In the genomic region with DNA sequence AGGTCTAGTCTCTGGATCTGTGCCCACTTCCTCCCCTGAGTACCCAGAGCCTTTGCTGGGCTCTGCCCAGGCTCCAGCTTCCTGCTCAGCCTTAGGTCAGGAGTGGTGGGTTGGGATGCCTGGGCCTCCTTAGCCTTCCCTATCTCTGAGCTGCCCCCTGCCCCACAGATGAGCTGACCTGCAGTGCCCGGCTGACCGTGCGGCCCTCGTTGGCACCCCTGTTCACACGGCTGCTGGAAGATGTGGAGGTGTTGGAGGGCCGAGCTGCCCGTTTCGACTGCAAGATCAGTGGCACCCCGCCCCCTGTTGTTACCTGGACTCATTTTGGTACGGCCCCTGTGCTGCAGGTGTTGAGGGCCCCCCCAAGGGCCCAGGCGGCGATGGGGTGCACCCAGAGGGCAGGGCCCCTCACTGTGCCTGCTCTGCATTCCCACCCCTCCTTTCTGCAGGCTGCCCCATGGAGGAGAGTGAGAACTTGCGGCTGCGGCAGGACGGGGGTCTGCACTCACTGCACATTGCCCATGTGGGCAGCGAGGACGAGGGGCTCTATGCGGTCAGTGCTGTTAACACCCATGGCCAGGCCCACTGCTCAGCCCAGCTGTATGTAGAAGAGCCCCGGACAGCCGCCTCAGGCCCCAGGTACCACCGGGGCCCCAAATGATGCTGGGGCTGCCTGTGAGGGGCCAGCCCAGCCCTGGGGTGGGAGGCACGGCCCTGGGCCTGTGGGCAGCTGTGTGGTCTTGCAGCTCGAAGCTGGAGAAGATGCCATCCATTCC, we compare ENCODE assay signal across 30 cellular contexts. TPM values are rescaled to one million over a fixed set of nuclear protein-coding genes. Genes with fewer than 3 reads are reported as not detected.
DNase-seq lines count a peak whose midpoint lies in the region; ATAC-seq and TF ChIP-seq lines count a peak whose summit lies in the region.
"Had no signal": no experiment of that assay in that cellular context is flagged by ENCODE, and none has a peak within 500 bp of the region (broad histone marks: within the 10 kb centered on the region; RNA-seq: fewer than 3 reads in every experiment).

No MANE protein-coding gene starts in this region.

- peak overlapping the region; percentile 53 for H3K4ac ChIP-seq in neuronal stem cell (ENCODE audit: low read length)

- WGBS in mammary epithelial cell (ENCODE audit: low coverage, missing lambda C conversion rate): 98% methylated on average over 13 of the region's 23 CpGs
- no CpG with 5 or more reads among the region's 23 CpGs for WGBS in gastroesophageal sphincter (ENCODE audit: low coverage in 1 of 2), 2 donors
- WGBS in neuronal stem cell (ENCODE audit: extremely low coverage in 2 of 2, insufficient read length in 2 of 2, insufficient replicate concordance in 1 of 2), 2 donors: no CpG with 5 or more reads among the region's 23 CpGs

- intact Hi-C loops in mammary epithelial cell (cut with micrococcal nuclease): no loop called here
- intact Hi-C loops in breast epithelium (cut with DNase I; ENCODE audit: low total_unique reads): no loop called here

- ATAC-seq in gastroesophageal sphincter: no peak
- ATAC-seq in GM21526 (IDR thresholded peaks at IDR 0.05; ENCODE audit: low FRiP score, unreplicated experiment): no peak
- ATAC-seq: activated CD4-positive, CD25-positive, alpha-beta regulatory T cell treated with anti-CD3 and anti-CD28 coated beads, Interleukin-2, amount 50 U/mL, for 24 hours; sciatic nerve; upper lobe of right lung had no signal

- H3K79me2 ChIP-seq in mammary epithelial cell (ENCODE audit: insufficient read depth, low read length): no peaks in the 10 kb centered on the region

- H4K91ac ChIP-seq in neuronal stem cell (ENCODE audit: low read depth, low read length, poor library complexity): no peak overlapping the region

- CTCF ChIA-PET in mammary epithelial cell (lab: Charles Lee; ENCODE audit: low non-redundant PET): no interaction called here

- no peak for DNase-seq in mammary epithelial cell
- no peak for DNase-seq in breast epithelium (ENCODE audit: low spot score in 2 of 2)
- DNase-seq in neuronal stem cell (ENCODE audit: low spot score): no peak
- no peak for DNase-seq in COR-L47 (lab: John Stamatoyannopoulos, UW)
- no peak for DNase-seq in stimulated activated CD4-positive, alpha-beta T cell treated with anti-CD3 and anti-CD28 coated beads, Interleukin-4, amount 100 ng/mL, for 4 hours
- no peak for DNase-seq in RPMI8226
- DNase-seq: activated CD4-positive, alpha-beta memory T cell treated with anti-CD3 and anti-CD28 coated beads for 36 hours; activated CD8-positive, alpha-beta memory T cell treated with anti-CD3 and anti-CD28 coated beads, Interleukin-2, amount 50 U/mL, for 48 hours; activated naive CD4-positive, alpha-beta T cell treated with anti-CD3 and anti-CD28 coated beads for 36 hours; CD4-positive, CD25-positive, alpha-beta regulatory T cell; DND-41; effector CD8-positive, alpha-beta T cell; immature natural killer cell; KBM-7; NCI-H1092 treated with DMSO at 0.1 percent for 48 hours; NCI-H187 treated with DMSO at 0.1 percent for 48 hours; NCI-H2171 treated with DMSO at 0.1 percent for 48 hours; NCI-H524; stimulated activated CD4-positive, alpha-beta T cell treated with anti-CD3 and anti-CD28 coated beads, Interleukin-4, amount 100 ng/mL, for 24 hours; T-helper 2 cell; upper lobe of right lung had no signal

- no peak overlapping the region for H3K14ac ChIP-seq in neuronal stem cell (ENCODE audit: low read length)

- H3K9me3 ChIP-seq in mammary epithelial cell (replicated peaks; ENCODE audit: insufficient read depth, low read length): no peaks in the 10 kb centered on the region
- H3K9me3 ChIP-seq in breast epithelium: no peaks in the 10 kb centered on the region
- H3K9me3 ChIP-seq in gastroesophageal sphincter: no peaks in the 10 kb centered on the region
- no peaks in the 10 kb centered on the region for H3K9me3 ChIP-seq in neuronal stem cell (replicated peaks in 1 of 2; ENCODE audit: control insufficient read depth in 2 of 2, insufficient read depth in 1 of 2, low read depth in 1 of 2, low read length in 2 of 2)
- H3K9me3 ChIP-seq: upper lobe of right lung had no signal

- peaks cover 5% of the 10 kb centered on the region for H3K79me1 ChIP-seq in neuronal stem cell (ENCODE audit: low read depth, low read length)

- H2AK5ac ChIP-seq in neuronal stem cell (ENCODE audit: low read depth, low read length): no peak overlapping the region

- BruUV-seq in mammary epithelial cell (replicated peaks; lab: Mats Ljungman, UMichigan): no TSS peak

- H3K9ac ChIP-seq in mammary epithelial cell (ENCODE audit: insufficient read depth, low read length) (no peak overlapping the region), neuronal stem cell (ENCODE audit: low read depth, low read length, poor library complexity) (no peak overlapping the region)
- H3K9ac ChIP-seq: GM23248 had no signal

- H3K23ac ChIP-seq in neuronal stem cell (ENCODE audit: low read depth, low read length, poor library complexity): peak overlapping the region; percentile 83

- dilution Hi-C loops in mammary epithelial cell (cut with HindIII; ENCODE audit: low sequenced_read_pairs): no loop called here

- TF ChIP-seq CTCF in mammary epithelial cell (conservative IDR thresholded peaks at IDR 0.05 in 1 of 2, IDR thresholded peaks at IDR 0.05 in 1 of 2; ENCODE audit: extremely low read depth in 1 of 2, insufficient read depth in 1 of 2, low read depth in 1 of 2, low read length in 2 of 2) (no peak), breast epithelium (IDR thresholded peaks at IDR 0.05) (no peak), gastroesophageal sphincter (IDR thresholded peaks at IDR 0.05) (no peak)

- H3K27me3 ChIP-seq in mammary epithelial cell (ENCODE audit: insufficient read depth, low read length): no peaks in the 10 kb centered on the region
- no peaks in the 10 kb centered on the region for H3K27me3 ChIP-seq in breast epithelium
- H3K27me3 ChIP-seq in gastroesophageal sphincter: no peaks in the 10 kb centered on the region
- no peaks in the 10 kb centered on the region for H3K27me3 ChIP-seq in neuronal stem cell (ENCODE audit: control insufficient read depth in 3 of 3, insufficient read depth in 3 of 3, low read depth in 1 of 3, low read length in 3 of 3)

- H2AFZ ChIP-seq in mammary epithelial cell (ENCODE audit: low read depth, low read length) (no peak overlapping the region), neuronal stem cell (ENCODE audit: low read length) (no peak overlapping the region)
- H2AFZ ChIP-seq: GM23248 had no signal

- no peak overlapping the region for H2BK15ac ChIP-seq in neuronal stem cell (ENCODE audit: low read length)

- in situ Hi-C loops in mammary epithelial cell (cut with MboI; ENCODE audit: low sequenced_read_pairs in 2 of 2): no loop called here

- TF ChIP-seq EP300 in gastroesophageal sphincter (IDR thresholded peaks at IDR 0.05): no peak

- H3K4me2 ChIP-seq in mammary epithelial cell (ENCODE audit: insufficient read depth, low read depth, low read length) (peak overlapping the region; percentile 24), neuronal stem cell (ENCODE audit: insufficient read depth, low read length, poor library complexity, severe bottlenecking) (no peak overlapping the region)

- H3K4me1 ChIP-seq in mammary epithelial cell (ENCODE audit: insufficient read depth, low read length): peaks cover 41% of the 10 kb centered on the region
- H3K4me1 ChIP-seq in breast epithelium: no peaks in the 10 kb centered on the region
- H3K4me1 ChIP-seq in gastroesophageal sphincter: peaks cover 4 to 81% (median 9%) of the 10 kb centered on the region in 3 donors
- peaks cover 0 to 2% of the 10 kb centered on the region in 2 donors for H3K4me1 ChIP-seq in neuronal stem cell (ENCODE audit: control insufficient read depth in 2 of 2, insufficient read depth in 1 of 2, low read depth in 1 of 2, low read length in 2 of 2)
- H3K4me1 ChIP-seq: upper lobe of right lung had no signal

- no peaks in the 10 kb centered on the region for H4K20me1 ChIP-seq in mammary epithelial cell (ENCODE audit: insufficient read depth, low read length)

- H3K18ac ChIP-seq in neuronal stem cell (ENCODE audit: low read length): peak overlapping the region; percentile 17

- H2BK120ac ChIP-seq in neuronal stem cell (ENCODE audit: low read depth, low read length): no peak overlapping the region

- no peak for TF ChIP-seq POLR2A in breast epithelium (IDR thresholded peaks at IDR 0.05)
- no peak for TF ChIP-seq POLR2A in gastroesophageal sphincter (IDR thresholded peaks at IDR 0.05)

- H3K36me3 ChIP-seq in mammary epithelial cell (ENCODE audit: insufficient read depth, low read length): peaks cover 3% of the 10 kb centered on the region
- no peaks in the 10 kb centered on the region for H3K36me3 ChIP-seq in breast epithelium
- H3K36me3 ChIP-seq in gastroesophageal sphincter: peaks cover 0 to 90% of the 10 kb centered on the region in 2 donors
- no peaks in the 10 kb centered on the region for H3K36me3 ChIP-seq in neuronal stem cell (replicated peaks in 1 of 2; ENCODE audit: control insufficient read depth in 2 of 2, insufficient read depth in 2 of 2, low read length in 2 of 2)
- H3K36me3 ChIP-seq: upper lobe of right lung had no signal

- H2BK12ac ChIP-seq in neuronal stem cell (ENCODE audit: low read length): no peak overlapping the region

- no peak overlapping the region for H2BK5ac ChIP-seq in neuronal stem cell (ENCODE audit: low read length)

- H3K27ac ChIP-seq in mammary epithelial cell (ENCODE audit: insufficient read depth, low read depth, low read length): no peak overlapping the region
- peak overlapping the region in 1 of 2 donors; percentile 22 for H3K27ac ChIP-seq in breast epithelium
- peak overlapping the region; percentile 14 to 97 (median 87) for H3K27ac ChIP-seq in gastroesophageal sphincter
- H3K27ac ChIP-seq in neuronal stem cell (replicated peaks; ENCODE audit: low read length): no peak overlapping the region
- H3K27ac ChIP-seq: GM23248, upper lobe of right lung had no signal

- H3K4me3 ChIP-seq in mammary epithelial cell (replicated peaks in 1 of 3; ENCODE audit: insufficient read depth in 1 of 3, low read depth in 2 of 3, low read length in 3 of 3) (no peak overlapping the region), breast epithelium (no peak overlapping the region), gastroesophageal sphincter (no peak overlapping the region), neuronal stem cell (ENCODE audit: low read length in 2 of 2) (no peak overlapping the region)
- H3K4me3 ChIP-seq: GM23248, upper lobe of right lung had no signal

- no peak overlapping the region for H4K8ac ChIP-seq in neuronal stem cell (ENCODE audit: low read depth, low read length)

RNA-seq across cellular contexts. Expression of a gene that starts 30.1 kb away (rescaled TPM):
- total RNA-seq in mammary epithelial cell: 10 to 100 TPM; 37.8 to 50.1 TPM
- 69.6 TPM for polyA plus RNA-seq in mammary epithelial cell
- 90.8 TPM for polyA minus RNA-seq in mammary epithelial cell
- 10 to 100 TPM; 15.7 to 33.4 (median 29.7) TPM for total RNA-seq in breast epithelium
- 10 to 100 TPM; 11.3 to 26.4 (median 14.2) TPM for total RNA-seq in gastroesophageal sphincter
- 11.1 TPM for polyA plus RNA-seq in neuronal stem cell (2013, experiment 1 of 2)
- 10.9 TPM for polyA plus RNA-seq in neuronal stem cell (2013, experiment 2 of 2)

RNA-seq across cellular contexts. Expression of a gene that starts 34.0 kb away (rescaled TPM):
- 10 to 100 TPM; 47.2 to 77.6 TPM for total RNA-seq in mammary epithelial cell
- 33.4 TPM for polyA plus RNA-seq in mammary epithelial cell
- polyA minus RNA-seq in mammary epithelial cell: 34.6 TPM
- 10 to 100 TPM in 2 of 3 donors, under 1 TPM in 1; 0.32 to 36.6 (median 21.0) TPM for total RNA-seq in breast epithelium
- total RNA-seq in gastroesophageal sphincter: 100 to 1,000 TPM in 3 of 4 donors, 10 to 100 TPM in 1; 90.2 to 307 (median 214) TPM
- polyA plus RNA-seq in neuronal stem cell (2013, experiment 1 of 2): 24.0 TPM
- 23.9 TPM for polyA plus RNA-seq in neuronal stem cell (2013, experiment 2 of 2)
- polyA plus RNA-seq: immature natural killer cell had no signal

RNA-seq across cellular contexts. Expression of a gene that starts 45.7 kb away (rescaled TPM):
- under 1 TPM; 0.16 to 0.17 TPM for total RNA-seq in mammary epithelial cell
- 0.05 TPM for polyA plus RNA-seq in mammary epithelial cell
- not detected for polyA minus RNA-seq in mammary epithelial cell
- total RNA-seq in breast epithelium: under 1 TPM in 1 of 3 donors, not detected in 2; 0.44 TPM
- under 1 TPM in 1 of 4 donors, not detected in 3; 0.16 TPM for total RNA-seq in gastroesophageal sphincter
- 0.14 TPM for polyA plus RNA-seq in neuronal stem cell (2013, experiment 1 of 2)
- 0.15 TPM for polyA plus RNA-seq in neuronal stem cell (2013, experiment 2 of 2)
- total RNA-seq: activated naive CD4-positive, alpha-beta T cell treated with anti-CD3 and anti-CD28 coated beads for 36 hours; mesenteric fat pad; subcutaneous adipose tissue had no signal
- polyA plus RNA-seq: CD4-positive, CD25-positive, alpha-beta regulatory T cell; GM23248; immature natural killer cell had no signal

RNA-seq across cellular contexts. Expression of a gene that starts 50.4 kb away (rescaled TPM):
- total RNA-seq in mammary epithelial cell (under 1 TPM in 1 of 2 donors, not detected in 1; 0.33 TPM), breast epithelium (10 to 100 TPM; 17.1 to 29.6 (median 29.5) TPM), gastroesophageal sphincter (over 10,000 TPM; 10,852 to 31,720 (median 15,007) TPM)
- polyA plus RNA-seq in mammary epithelial cell: 0.07 TPM
- not detected for polyA minus RNA-seq in mammary epithelial cell
- 0.24 TPM for polyA plus RNA-seq in neuronal stem cell (2013, experiment 1 of 2)
- 0.39 TPM for polyA plus RNA-seq in neuronal stem cell (2013, experiment 2 of 2)
- total RNA-seq: activated CD4-positive, alpha-beta memory T cell treated with anti-CD3 and anti-CD28 coated beads for 36 hours; activated naive CD4-positive, alpha-beta T cell treated with anti-CD3 and anti-CD28 coated beads for 36 hours; activated T-helper 1 cell treated with anti-CD3 and anti-CD28 coated beads, Interleukin-12 subunit alpha, Interleukin-12 subunit beta, Interleukin-2, Interleukin-4 antibody, amounts not matched to agents 30 ng/mL and 10 ng/mL and 1 ng/mL, durations not matched to agents 14 hours and 24 hours and 36 hours; CD4-positive, CD25-positive, alpha-beta regulatory T cell; M059J had no signal
- polyA plus RNA-seq: CD4-positive, CD25-positive, alpha-beta regulatory T cell; immature natural killer cell had no signal

Comparison
In these comparisons a context has a peak if more than half of its experiments do, and no peak if none do; other contexts are left out.
1. H3K27ac ChIP-seq: peak in gastroesophageal sphincter (4 of 4); none in mammary epithelial cell (single experiment) and neuronal stem cell (single experiment).